Comparison of ENCODE assay signal across 8 cellular contexts in the genomic region with DNA sequence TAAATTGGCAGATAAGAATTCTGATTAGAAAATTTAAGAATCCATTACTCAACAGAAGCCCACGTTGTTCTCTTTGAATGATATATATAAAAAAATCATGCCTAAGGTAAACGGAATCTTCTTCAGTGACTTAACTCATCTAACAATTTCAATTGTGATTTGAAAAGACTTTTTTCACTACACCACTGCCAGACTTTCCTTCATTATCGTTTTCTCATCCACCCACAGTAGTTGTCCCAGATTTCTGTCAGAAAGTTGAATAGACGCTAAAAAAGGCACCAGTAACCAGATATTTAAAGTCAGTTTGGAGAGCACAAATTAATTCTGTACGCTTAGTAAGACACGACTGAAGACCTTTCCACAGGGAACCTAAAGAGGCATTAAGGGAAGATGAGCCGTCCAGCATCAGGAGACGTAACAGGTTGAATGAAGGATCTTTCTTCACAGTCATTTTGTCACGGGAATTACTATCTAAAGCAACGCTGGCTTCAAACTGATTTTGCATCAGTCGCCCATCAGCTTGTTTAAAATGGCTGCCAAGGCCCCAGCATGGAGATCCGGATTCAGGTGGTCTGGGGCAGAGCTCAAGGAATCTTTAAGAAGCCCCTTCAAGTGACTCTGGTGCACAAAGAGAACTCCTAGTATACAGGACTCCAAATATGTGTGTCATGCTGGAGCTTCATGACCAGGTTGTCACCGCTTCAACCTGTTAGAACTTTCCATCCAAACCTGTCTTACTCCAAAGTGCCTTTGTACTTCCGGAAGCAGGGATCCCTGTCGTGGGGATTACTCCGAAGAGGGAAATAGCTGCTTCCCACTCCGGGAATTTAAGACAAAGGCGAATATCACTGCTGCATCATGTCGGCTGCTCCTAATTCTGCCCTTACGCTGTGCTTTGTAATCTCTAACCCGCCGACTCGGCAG. TPM values are rescaled to one million over a fixed set of nuclear protein-coding genes. Genes with fewer than 3 reads are reported as not detected.
DNase-seq lines count a peak whose midpoint lies in the region; ATAC-seq and TF ChIP-seq lines count a peak whose summit lies in the region.

No MANE protein-coding gene starts in this region.

- no peak for ATAC-seq in Panc1
- ATAC-seq in GM19035 (IDR thresholded peaks at IDR 0.05; ENCODE audit: unreplicated experiment), result no peak
- ATAC-seq in GM21390 (IDR thresholded peaks at IDR 0.05; ENCODE audit: unreplicated experiment), result no peak

- TF ChIP-seq CTCF in Panc1 (IDR thresholded peaks at IDR 0.05) (no peak), dorsolateral prefrontal cortex (IDR thresholded peaks at IDR 0.05 in 54 of 56, conservative IDR thresholded peaks at IDR 0.05 in 2 of 56; ENCODE audit: low read depth in 1 of 56, partially characterized antibody in 56 of 56) (no peak), vagina (IDR thresholded peaks at IDR 0.05) (no peak)

- H3K4me3 ChIP-seq in Panc1 (ENCODE audit: low read depth in 2 of 2, low read length in 2 of 2), result peak overlapping the region; percentile 79 to 86
- H3K4me3 ChIP-seq in dorsolateral prefrontal cortex, result peak overlapping the region; percentile 70 to 99 (median 89)
- H3K4me3 ChIP-seq in mononuclear cell (ENCODE audit: low read length), result peak overlapping the region; percentile 91
- H3K4me3 ChIP-seq in vagina, result peak overlapping the region; percentile 77 to 90

- BruUV-seq in Panc1 (replicated peaks; lab: Mats Ljungman, UMichigan), result no TSS peak

- H3K27ac Mint-ChIP-seq in activated CD4-positive, alpha-beta T cell treated with anti-CD3 and anti-CD28 coated beads, Interleukin-2, amount 10 ng/mL, durations not matched to agents 24 days and 14 days, result peak overlapping the region; percentile 97

- H3K27ac ChIP-seq in Panc1 (ENCODE audit: low read length), result peak overlapping the region; percentile 86
- H3K27ac ChIP-seq in dorsolateral prefrontal cortex, result peak overlapping the region in 58 of 59 donors; percentile 38 to 97 (median 90)
- peak overlapping the region; percentile 96 for H3K27ac ChIP-seq in vagina

- CTCF ChIA-PET in Panc1 (lab: Charles Lee), result no interaction called here

- H3K36me3 Mint-ChIP-seq in activated CD4-positive, alpha-beta T cell treated with anti-CD3 and anti-CD28 coated beads, Interleukin-2, amount 10 ng/mL, durations not matched to agents 24 days and 14 days (ENCODE audit: low read depth), result peaks cover 23% of the 10 kb centered on the region

- in situ Hi-C loops in Panc1 (cut with HindIII; ENCODE audit: low pct_unique_long_range_greater_than_20kb, low sequenced_read_pairs), result no loop called here

- H3K27me3 Mint-ChIP-seq in activated CD4-positive, alpha-beta T cell treated with anti-CD3 and anti-CD28 coated beads, Interleukin-2, amount 10 ng/mL, durations not matched to agents 24 days and 14 days, result peaks cover 26% of the 10 kb centered on the region

- no peaks in the 10 kb centered on the region for H3K9me3 Mint-ChIP-seq in activated CD4-positive, alpha-beta T cell treated with anti-CD3 and anti-CD28 coated beads, Interleukin-2, amount 10 ng/mL, durations not matched to agents 24 days and 14 days

- POLR2A ChIA-PET in Panc1 (lab: Charles Lee), result no interaction called here

- H3K4me1 Mint-ChIP-seq in activated CD4-positive, alpha-beta T cell treated with anti-CD3 and anti-CD28 coated beads, Interleukin-2, amount 10 ng/mL, durations not matched to agents 24 days and 14 days, result peaks cover 30% of the 10 kb centered on the region

- no peak for TF ChIP-seq POLR2A in vagina (IDR thresholded peaks at IDR 0.05)

- peaks cover 9% of the 10 kb centered on the region; the same call in 1 of the 2 replicates for H3K36me3 ChIP-seq in Panc1 (ENCODE audit: control insufficient read depth, insufficient read depth, low read length)
- H3K36me3 ChIP-seq in vagina, result no peaks in the 10 kb centered on the region

- intact Hi-C loops in activated CD4-positive, alpha-beta T cell treated with anti-CD3 and anti-CD28 coated beads, Interleukin-2, amount 10 ng/mL, durations not matched to agents 24 days and 14 days (cut with micrococcal nuclease), result loop anchor here (10.0 kb wide), 2 partner anchors 482 to 1532 kb away; a partner anchor contains a TSS
- intact Hi-C loops in Panc1 (cut with micrococcal nuclease; ENCODE audit: unreplicated experiment), result no loop called here
- intact Hi-C loops in dorsolateral prefrontal cortex (cut with DNase I), result no loop called here
- intact Hi-C loops in vagina (cut with DNase I), result no loop called here

- H3K4me3 Mint-ChIP-seq in activated CD4-positive, alpha-beta T cell treated with anti-CD3 and anti-CD28 coated beads, Interleukin-2, amount 10 ng/mL, durations not matched to agents 24 days and 14 days, result peak overlapping the region; percentile 99

- no peaks in the 10 kb centered on the region for H3K9me3 ChIP-seq in Panc1 (ENCODE audit: control insufficient read depth, insufficient read depth, low read depth, low read length)
- no peaks in the 10 kb centered on the region for H3K9me3 ChIP-seq in mononuclear cell (ENCODE audit: low read depth, low read length)
- no peaks in the 10 kb centered on the region for H3K9me3 ChIP-seq in vagina

- H3K4me1 ChIP-seq in Panc1 (ENCODE audit: control insufficient read depth, insufficient read depth, low read length), result peaks cover 7% of the 10 kb centered on the region
- H3K4me1 ChIP-seq in mononuclear cell (ENCODE audit: insufficient read depth, low read length), result peaks cover 30% of the 10 kb centered on the region
- peaks cover 46% of the 10 kb centered on the region for H3K4me1 ChIP-seq in vagina

- no peaks in the 10 kb centered on the region; the same call in 1 of the 2 replicates for H3K27me3 ChIP-seq in Panc1 (ENCODE audit: control insufficient read depth, insufficient read depth, low read length)
- H3K27me3 ChIP-seq in dorsolateral prefrontal cortex, result no peaks in the 10 kb centered on the region
- peaks cover 3% of the 10 kb centered on the region for H3K27me3 ChIP-seq in mononuclear cell (ENCODE audit: insufficient read depth, low read length)
- no peaks in the 10 kb centered on the region for H3K27me3 ChIP-seq in vagina

- no peak for DNase-seq in activated CD4-positive, alpha-beta T cell treated with anti-CD3 and anti-CD28 coated beads, Interleukin-2, amount 10 ng/mL, durations not matched to agents 24 days and 14 days
- no peak for DNase-seq in activated CD4-positive, alpha-beta T cell treated with anti-CD3 and anti-CD28 coated beads, Interleukin-2, amount 50 U/mL, for 1 hour
- DNase-seq in Panc1 (ENCODE audit: low read depth, low spot score) (no peak), dorsolateral prefrontal cortex (peak in 3 of 10 donors; percentile 7 to 13 (median 8)), vagina (ENCODE audit: extremely low spot score in 2 of 2) (no peak)

RNA-seq across cellular contexts. Expression of a gene that starts 1.2 kb away (rescaled TPM):
- total RNA-seq in activated CD4-positive, alpha-beta T cell treated with anti-CD3 and anti-CD28 coated beads, Interleukin-2, amount 10 ng/mL, durations not matched to agents 24 days and 14 days, result 88.6 and 91.6 TPM in 2 replicates
- total RNA-seq in Panc1 (2021; ENCODE audit: unreplicated experiment) (74.6 TPM), dorsolateral prefrontal cortex (100 to 1,000 TPM; 101 to 278 (median 175) TPM), mononuclear cell (42.1 TPM), vagina (173 TPM)
- polyA plus RNA-seq in Panc1 (2012; ENCODE audit: insufficient read length), result 53.1 TPM

RNA-seq across cellular contexts. Expression of a gene that starts 6.1 kb away (rescaled TPM):
- total RNA-seq in activated CD4-positive, alpha-beta T cell treated with anti-CD3 and anti-CD28 coated beads, Interleukin-2, amount 10 ng/mL, durations not matched to agents 24 days and 14 days, result 0.42 and 0.69 TPM in 2 replicates
- total RNA-seq in Panc1 (2021; ENCODE audit: unreplicated experiment), result not detected
- polyA plus RNA-seq in Panc1 (2012; ENCODE audit: insufficient read length), result 0.19 TPM
- 1 to 10 TPM in 114 of 120 experiments, under 1 TPM in 6; 0.58 to 5.0 (median 2.6) TPM for total RNA-seq in dorsolateral prefrontal cortex
- 0.10 TPM for total RNA-seq in mononuclear cell
- 7.9 TPM for total RNA-seq in vagina

RNA-seq across cellular contexts. Expression of a gene that starts 30.1 kb away (rescaled TPM):
- 0.16 TPM in 1 of 2 replicates, not detected in the other for total RNA-seq in activated CD4-positive, alpha-beta T cell treated with anti-CD3 and anti-CD28 coated beads, Interleukin-2, amount 10 ng/mL, durations not matched to agents 24 days and 14 days
- total RNA-seq in Panc1 (2021; ENCODE audit: unreplicated experiment) (0.82 TPM), dorsolateral prefrontal cortex (10 to 100 TPM in 9 of 120 experiments, 1 to 10 TPM in 110, under 1 TPM in 1; 0.52 to 15.0 (median 6.0) TPM), mononuclear cell (0.94 TPM), vagina (1.2 TPM)
- polyA plus RNA-seq in Panc1 (2012; ENCODE audit: insufficient read length), result 0.61 TPM
